8 cellular contexts compared by ENCODE assay signal in genomic region chr2:63842149-63843061, GRCh38. TPM values are rescaled to one million over a fixed set of nuclear protein-coding genes. Genes with fewer than 3 reads are reported as not detected.
A peak's percentile ranks its signal among the peaks of the same experiment; 100 is the strongest.
DNase-seq lines count a peak whose midpoint lies in the region; ATAC-seq and TF ChIP-seq lines count a peak whose summit lies in the region.

No MANE protein-coding gene starts in this region.

- H3K27me3 ChIP-seq in lower lobe of right lung (ENCODE audit: low read depth) (no peaks in the 10 kb centered on the region), testis (no peaks in the 10 kb centered on the region)

- POLR2A ChIA-PET in RWPE1 (lab: Yijun Ruan, JAX; ENCODE audit: low non-redundant PET) = interaction anchor here (0.6 to 0.7 kb wide), 2 partner anchors 142 to 152 kb away, joined by 5 to 8 read pairs; no protein-coding TSS in a partner anchor

- H3K9me3 ChIP-seq in lower lobe of right lung (no peaks in the 10 kb centered on the region), testis (no peaks in the 10 kb centered on the region)

- peaks cover 6 to 10% of the 10 kb centered on the region in 2 donors for H3K36me3 Mint-ChIP-seq in CD14-positive monocyte

- H3K27ac Mint-ChIP-seq in CD14-positive monocyte = peak overlapping the region; percentile 95 to 99 (median 98)

- intact Hi-C loops in CD14-positive monocyte (cut with micrococcal nuclease) = loop anchor here (5.0 to 10.0 kb wide), 3 partner anchors 255 to 1135 kb away; partner anchors contain the start of genes MDH1 (in 2 of the 2), WDPCP (in 2 of the 2) and EHBP1 (in 1 of the 2)
- intact Hi-C loops in lower lobe of right lung (cut with DNase I) = no loop called here
- intact Hi-C loops in testis (cut with DNase I; ENCODE audit: low total_unique reads) = no loop called here

- no peaks in the 10 kb centered on the region for H3K27me3 Mint-ChIP-seq in CD14-positive monocyte (ENCODE audit: low read depth in 3 of 3)

- H3K4me1 ChIP-seq in lower lobe of right lung (peaks cover 49% of the 10 kb centered on the region), testis (peaks cover 17% of the 10 kb centered on the region)

- H3K4me3 Mint-ChIP-seq in CD14-positive monocyte = peak overlapping the region; percentile 97 to 98

- H3K27ac ChIP-seq in RWPE1 = peak overlapping the region; percentile 98
- H3K27ac ChIP-seq in lower lobe of right lung = peak overlapping the region; percentile 98
- peak overlapping the region; percentile 86 to 99 for H3K27ac ChIP-seq in testis

- TF ChIP-seq POLR2A in testis (IDR thresholded peaks at IDR 0.05) = no peak

- 0 to 1% methylated on average over 24 of the region's 24 CpGs for WGBS in testis, 2 donors

- DNase-seq in CD14-positive monocyte (ENCODE audit: low spot score) (no peak), HT-29 (ENCODE audit: low spot score) (peak; percentile 57), RWPE1 (ENCODE audit: low spot score) (peak; percentile 31), dermis blood vessel endothelial cell (peak; percentile 39), lower lobe of right lung (no peak), testis (peak; percentile 50)

- H3K9me3 Mint-ChIP-seq in CD14-positive monocyte = peaks cover 0 to 2% (median 0%) of the 10 kb centered on the region in 7 donors

- H3K36me3 ChIP-seq in lower lobe of right lung = no peaks in the 10 kb centered on the region
- H3K36me3 ChIP-seq in testis (ENCODE audit: low read depth, missing control alignments) = no peaks in the 10 kb centered on the region

- TF ChIP-seq CTCF in CD14-positive monocyte (IDR thresholded peaks at IDR 0.05) (no peak), RWPE1 (conservative IDR thresholded peaks at IDR 0.05; ENCODE audit: low read depth) (no peak), lower lobe of right lung (IDR thresholded peaks at IDR 0.05) (no peak), testis (IDR thresholded peaks at IDR 0.05) (no peak)

- H3K4me1 Mint-ChIP-seq in CD14-positive monocyte = peaks cover 50% of the 10 kb centered on the region

- ATAC-seq in lower lobe of right lung (peak in 1 of 2 donors; percentile 29), HG02870 (IDR thresholded peaks at IDR 0.05; ENCODE audit: unreplicated experiment) (no peak), HG03280 (IDR thresholded peaks at IDR 0.05; ENCODE audit: unreplicated experiment) (no peak)

- H3K4me3 ChIP-seq in lower lobe of right lung (peak overlapping the region; percentile 91), testis (peak overlapping the region; percentile 85 to 93)

- CTCF ChIA-PET in RWPE1 (lab: Yijun Ruan, JAX) = interaction anchor here (0.6 kb wide), 1 partner anchor 152 kb away, joined by 3 read pairs; no protein-coding TSS in a partner anchor

RNA-seq across cellular contexts. Expression of gene UGP2, which starts 0.7 kb away (rescaled TPM):
- polyA plus RNA-seq in CD14-positive monocyte (10 to 100 TPM; 49.9 to 71.8 TPM), testis (ENCODE audit: insufficient read depth, low read depth, low replicate concordance) (70.3 TPM)
- 23.1 and 27.8 TPM in 2 replicates for total RNA-seq in HT-29 (2014; rRNA removed; shearing (Covaris generic))
- total RNA-seq in dermis blood vessel endothelial cell (144 and 149 TPM in 2 replicates), lower lobe of right lung (144 TPM), testis (10 to 100 TPM; 51.7 to 52.9 TPM)

Comparison
In these comparisons a context has a peak if more than half of its experiments do, and no peak if none do; other contexts are left out.
1. DNase-seq: peak in HT-29 (single experiment), RWPE1 (single experiment), dermis blood vessel endothelial cell (single experiment) and testis (single experiment); none in CD14-positive monocyte (single experiment) and lower lobe of right lung (single experiment).
2. intact Hi-C loops: an anchor here in CD14-positive monocyte (5.0 to 10.0 kb wide); none called in lower lobe of right lung and testis.
3. Peak in every context shown above with its lines, with median percentiles within 50 percentile points of each other: H3K27ac ChIP-seq.